Comparison of ENCODE assay signal across 8 cellular contexts in the genomic region with DNA sequence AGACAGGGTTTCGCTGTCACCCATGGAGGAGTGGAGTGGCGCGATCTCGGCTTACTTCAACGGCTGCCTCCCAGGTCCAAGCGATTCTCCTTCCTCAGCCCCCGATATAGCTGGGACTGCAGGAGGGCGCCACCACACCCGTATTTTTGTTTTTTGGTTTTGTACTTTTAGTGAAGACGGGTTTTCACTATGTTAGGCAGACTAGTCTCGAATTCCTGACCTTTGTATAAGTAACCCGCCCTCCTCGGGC.
DNase-seq lines count a peak whose midpoint lies in the region; ATAC-seq and TF ChIP-seq lines count a peak whose summit lies in the region.

No MANE protein-coding gene starts in this region.

- no peak for DNase-seq in activated CD4-positive, alpha-beta T cell treated with anti-CD3 and anti-CD28 coated beads for 36 hours
- DNase-seq in activated CD4-positive, alpha-beta T cell treated with anti-CD3 and anti-CD28 coated beads for 1 hour: no peak
- no peak for DNase-seq in RWPE2 (ENCODE audit: low spot score)
- DNase-seq in fibroblast of lung (ENCODE audit: low read depth in 2 of 2): no peak
- DNase-seq in trophoblast cell: no peak
- DNase-seq in mucosa of gallbladder (ENCODE audit: low spot score): no peak
- no peak for DNase-seq in foreskin melanocyte

- H3K4me1 ChIP-seq in RWPE2 (ENCODE audit: insufficient read depth, poor library complexity, severe bottlenecking) (peaks cover 5% of the 10 kb centered on the region), fibroblast of lung (ENCODE audit: control insufficient read depth, extremely low read depth, insufficient read depth, low read length) (no peaks in the 10 kb centered on the region), trophoblast cell (ENCODE audit: control insufficient read depth in 1 of 2, insufficient read depth in 2 of 2, low read length in 2 of 2) (no peaks in the 10 kb centered on the region)

- H3K27ac ChIP-seq in RWPE2 (ENCODE audit: poor library complexity, severe bottlenecking): peak overlapping the region; percentile 84
- peak overlapping the region; percentile 86 for H3K27ac ChIP-seq in fibroblast of lung (ENCODE audit: insufficient read depth, low read length)
- peak overlapping the region; percentile 86 for H3K27ac ChIP-seq in trophoblast cell (ENCODE audit: low read depth, low read length)

- peak overlapping the region; percentile 86 for H3K4me3 Mint-ChIP-seq in activated CD4-positive, alpha-beta T cell treated with anti-CD3 and anti-CD28 coated beads for 36 hours

- no peak overlapping the region for H3K23ac ChIP-seq in trophoblast cell (ENCODE audit: low read length)

- no peaks in the 10 kb centered on the region for H3K27me3 Mint-ChIP-seq in activated CD4-positive, alpha-beta T cell treated with anti-CD3 and anti-CD28 coated beads for 36 hours

- peak overlapping the region; percentile 53 for H4K91ac ChIP-seq in trophoblast cell (ENCODE audit: low read depth, low read length)

- CTCF ChIA-PET in activated CD4-positive, alpha-beta T cell treated with anti-CD3 and anti-CD28 coated beads for 36 hours (lab: Charles Lee): interaction anchor here (1.1 to 4.0 kb wide), 6 partner anchors 14 to 67 kb away, joined by 5 to 34 read pairs (median 11); a partner anchor contains a TSS

- peak overlapping the region; percentile 15 for H4K12ac ChIP-seq in trophoblast cell (ENCODE audit: low read depth, low read length)

- H3K4me3 ChIP-seq in RWPE2 (ENCODE audit: severe bottlenecking): peak overlapping the region; percentile 49
- peak overlapping the region; percentile 62 to 99 (median 71) for H3K4me3 ChIP-seq in fibroblast of lung (replicated peaks in 1 of 4; ENCODE audit: control extremely low read depth in 1 of 4, insufficient read depth in 1 of 4, low read depth in 3 of 4, low read length in 4 of 4)
- peak overlapping the region; percentile 76 for H3K4me3 ChIP-seq in trophoblast cell (ENCODE audit: low read depth, low read length)

- H3K9ac ChIP-seq in fibroblast of lung (ENCODE audit: insufficient read depth, low read length) (no peak overlapping the region), trophoblast cell (ENCODE audit: low read length) (peak overlapping the region; percentile 86)

- H3K36me3 ChIP-seq in RWPE2 (ENCODE audit: low read depth): no peaks in the 10 kb centered on the region
- H3K36me3 ChIP-seq in fibroblast of lung (ENCODE audit: control insufficient read depth, insufficient read depth, low read length): no peaks in the 10 kb centered on the region
- H3K36me3 ChIP-seq in trophoblast cell (ENCODE audit: control insufficient read depth in 1 of 2, insufficient read depth in 2 of 2, low read length in 2 of 2): no peaks in the 10 kb centered on the region

- H3K27ac Mint-ChIP-seq in activated CD4-positive, alpha-beta T cell treated with anti-CD3 and anti-CD28 coated beads for 36 hours: peak overlapping the region; percentile 97

- H3K4me2 ChIP-seq in fibroblast of lung (ENCODE audit: extremely low read depth, insufficient read depth, low read length) (peak overlapping the region; percentile 90), trophoblast cell (ENCODE audit: low read length) (peak overlapping the region; percentile 90)

- H3K79me2 ChIP-seq in fibroblast of lung (ENCODE audit: control insufficient read depth, insufficient read depth, low read length) (peaks cover 2% of the 10 kb centered on the region), trophoblast cell (ENCODE audit: control insufficient read depth, insufficient read depth, low read length, poor library complexity) (peaks cover 7% of the 10 kb centered on the region)

- WGBS in trophoblast cell (ENCODE audit: extremely low coverage, insufficient coverage, insufficient read length): no CpG with 5 or more reads among the region's 13 CpGs

- H3K79me1 ChIP-seq in trophoblast cell (ENCODE audit: low read length): peaks cover 12% of the 10 kb centered on the region

- intact Hi-C loops in activated CD4-positive, alpha-beta T cell treated with anti-CD3 and anti-CD28 coated beads for 36 hours (cut with DNase I, micrococcal nuclease): no loop called here

- peaks cover 2% of the 10 kb centered on the region for H3K36me3 Mint-ChIP-seq in activated CD4-positive, alpha-beta T cell treated with anti-CD3 and anti-CD28 coated beads for 36 hours (ENCODE audit: low read depth)

- no peaks in the 10 kb centered on the region for H4K20me1 ChIP-seq in fibroblast of lung (ENCODE audit: control insufficient read depth, extremely low read depth, insufficient read depth, low read length)

- H3K18ac ChIP-seq in trophoblast cell (ENCODE audit: low read length): no peak overlapping the region

- H2AFZ ChIP-seq in fibroblast of lung (ENCODE audit: low read length) (peak overlapping the region; percentile 48), trophoblast cell (ENCODE audit: insufficient read depth, low read length, poor library complexity) (peak overlapping the region; percentile 69)

- TF ChIP-seq CTCF in RWPE2 (IDR thresholded peaks at IDR 0.05; ENCODE audit: poor library complexity, severe bottlenecking): no peak
- no peak for TF ChIP-seq CTCF in fibroblast of lung (conservative IDR thresholded peaks at IDR 0.05 in 1 of 2, IDR thresholded peaks at IDR 0.05 in 1 of 2; ENCODE audit: low read depth in 1 of 2, low read length in 2 of 2)

- H4K8ac ChIP-seq in trophoblast cell (ENCODE audit: low read depth, low read length): peak overlapping the region; percentile 55

- H3K9me3 ChIP-seq in RWPE2 (ENCODE audit: severe bottlenecking) (no peaks in the 10 kb centered on the region), fibroblast of lung (ENCODE audit: control insufficient read depth, insufficient read depth, low read depth, low read length) (no peaks in the 10 kb centered on the region), trophoblast cell (ENCODE audit: insufficient read depth, low read depth, low read length) (peaks cover 2% of the 10 kb centered on the region)

- no peak overlapping the region for H2BK120ac ChIP-seq in trophoblast cell (ENCODE audit: insufficient read depth, low read length, poor library complexity)

- H3K14ac ChIP-seq in trophoblast cell (ENCODE audit: low read length): no peak overlapping the region

- H3K4ac ChIP-seq in trophoblast cell (ENCODE audit: low read depth, low read length): no peak overlapping the region

- H3K27me3 ChIP-seq in RWPE2 (ENCODE audit: insufficient read depth, poor library complexity, severe bottlenecking) (no peaks in the 10 kb centered on the region), fibroblast of lung (ENCODE audit: control insufficient read depth, insufficient read depth, low read length) (peaks cover 2% of the 10 kb centered on the region), trophoblast cell (ENCODE audit: insufficient read depth, low read length) (no peaks in the 10 kb centered on the region)

- H2BK5ac ChIP-seq in trophoblast cell (ENCODE audit: low read depth, low read length, poor library complexity): peak overlapping the region; percentile 65

- no peak overlapping the region for H2BK12ac ChIP-seq in trophoblast cell (ENCODE audit: low read length)

- POLR2A ChIA-PET in activated CD4-positive, alpha-beta T cell treated with anti-CD3 and anti-CD28 coated beads for 36 hours (lab: Charles Lee): interaction anchor here (1.3 to 4.0 kb wide), 12 partner anchors 9 to 897 kb away, joined by 3 to 73 read pairs (median 14); a partner anchor contains a TSS

- H2AK5ac ChIP-seq in trophoblast cell (ENCODE audit: low read length): no peak overlapping the region

- H3K4me1 Mint-ChIP-seq in activated CD4-positive, alpha-beta T cell treated with anti-CD3 and anti-CD28 coated beads for 36 hours: peaks cover 14% of the 10 kb centered on the region

- ATAC-seq in activated CD4-positive, alpha-beta T cell treated with anti-CD3 and anti-CD28 coated beads for 36 hours: peak; percentile 31
- peak; percentile 28 for ATAC-seq in HG02759 (IDR thresholded peaks at IDR 0.05; ENCODE audit: unreplicated experiment)
- ATAC-seq in RWPE2 (ENCODE audit: low read depth): peak; percentile 34

- H3K9me3 Mint-ChIP-seq in activated CD4-positive, alpha-beta T cell treated with anti-CD3 and anti-CD28 coated beads for 36 hours (ENCODE audit: low read depth): no peaks in the 10 kb centered on the region
